Comparison of ENCODE assay signal across 8 cellular contexts in genomic region chr4:73676881-73677323, GRCh38. TPM values are rescaled to one million over a fixed set of nuclear protein-coding genes. Genes with fewer than 3 reads are reported as not detected.
A peak's percentile ranks its signal among the peaks of the same experiment; 100 is the strongest.
DNase-seq lines count a peak whose midpoint lies in the region; ATAC-seq lines count a peak whose summit lies in the region.

No MANE protein-coding gene starts in this region.

- peak; percentile 67 for ATAC-seq in GM18502 (IDR thresholded peaks at IDR 0.05; ENCODE audit: poor library complexity, unreplicated experiment)
- ATAC-seq in HG02763 (IDR thresholded peaks at IDR 0.05; ENCODE audit: unreplicated experiment) = peak; percentile 86
- no peak for ATAC-seq in activated T-cell treated with anti-CD3 and anti-CD28 coated beads, Interleukin-2, amount 50 U/mL, for 4 hours

- peak; percentile 58 for DNase-seq in NCI-H226
- peak; percentile 14 for DNase-seq in germinal center (ENCODE audit: low spot score)
- DNase-seq in MV-4-11 (lab: John Stamatoyannopoulos, UW) = no peak
- DNase-seq in activated T-cell treated with anti-CD3 and anti-CD28 coated beads, Interleukin-2, amount 50 U/mL, for 4 hours = no peak
- no peak for DNase-seq in cerebellar nuclear complex (lab: John Stamatoyannopoulos, UW)
- DNase-seq in activated naive CD4-positive, alpha-beta T cell treated with Interleukin-2 at 50 U/mL for 16 hours = no peak

- H3K36me3 Mint-ChIP-seq in activated T-cell treated with anti-CD3 and anti-CD28 coated beads, Interleukin-2, amount 50 U/mL, for 4 hours (ENCODE audit: insufficient read depth) = no peaks in the 10 kb centered on the region

- H3K27me3 Mint-ChIP-seq in activated T-cell treated with anti-CD3 and anti-CD28 coated beads, Interleukin-2, amount 50 U/mL, for 4 hours (ENCODE audit: low read depth) = no peaks in the 10 kb centered on the region

- H3K9me3 Mint-ChIP-seq in activated T-cell treated with anti-CD3 and anti-CD28 coated beads, Interleukin-2, amount 50 U/mL, for 4 hours = no peaks in the 10 kb centered on the region

- H3K4me1 Mint-ChIP-seq in activated T-cell treated with anti-CD3 and anti-CD28 coated beads, Interleukin-2, amount 50 U/mL, for 4 hours (ENCODE audit: low read depth) = no peaks in the 10 kb centered on the region

- H3K4me3 Mint-ChIP-seq in activated T-cell treated with anti-CD3 and anti-CD28 coated beads, Interleukin-2, amount 50 U/mL, for 4 hours = no peak overlapping the region

RNA-seq across cellular contexts. Expression of gene RASSF6, which starts 56.7 kb away (rescaled TPM):
- not detected for total RNA-seq in activated T-cell treated with anti-CD3 and anti-CD28 coated beads, Interleukin-2, amount 50 U/mL, for 4 hours

Comparison
In these comparisons a context has a peak if more than half of its experiments do, and no peak if none do; other contexts are left out.
1. ATAC-seq: peak in GM18502 (single experiment) and HG02763 (single experiment); none in activated T-cell treated with anti-CD3 and anti-CD28 coated beads, Interleukin-2, amount 50 U/mL, for 4 hours (0 of 2).
2. DNase-seq: peak in NCI-H226 (single experiment) and germinal center (single experiment); none in MV-4-11 (single experiment), activated T-cell treated with anti-CD3 and anti-CD28 coated beads, Interleukin-2, amount 50 U/mL, for 4 hours (single experiment), cerebellar nuclear complex (0 of 2) and activated naive CD4-positive, alpha-beta T cell treated with Interleukin-2 at 50 U/mL for 16 hours (single experiment).